22 cellular contexts compared by ENCODE assay signal in the genomic region with DNA sequence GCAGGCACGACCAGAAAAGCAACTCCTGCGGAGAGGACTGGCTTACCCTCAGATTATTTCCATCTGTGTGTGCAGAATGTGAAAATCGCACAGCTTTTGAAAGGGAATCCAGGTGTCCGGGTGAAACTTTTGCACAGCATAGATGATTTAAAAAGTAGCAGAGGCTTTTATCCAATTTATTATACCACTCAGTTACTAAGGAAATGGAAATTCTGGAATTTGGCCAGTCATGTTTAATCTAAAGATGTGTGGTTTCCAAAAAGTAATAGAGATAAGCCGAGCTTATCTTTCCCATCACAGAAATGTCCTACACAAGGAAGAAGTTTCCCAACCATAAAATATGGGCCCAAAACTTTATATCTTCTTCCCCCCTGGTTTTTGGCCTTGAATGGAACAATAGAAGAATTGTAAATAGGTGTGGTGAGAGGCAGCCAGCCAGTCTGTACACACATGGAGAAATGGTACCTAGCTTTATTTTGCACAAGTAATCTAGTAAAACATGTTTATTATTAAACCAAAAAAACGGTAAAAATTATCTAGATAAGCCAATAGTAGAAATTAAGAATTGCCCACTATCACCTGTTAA. TPM values are rescaled to one million over a fixed set of nuclear protein-coding genes. Genes with fewer than 3 reads are reported as not detected.
DNase-seq lines count a peak whose midpoint lies in the region; ATAC-seq and TF ChIP-seq lines count a peak whose summit lies in the region.
"Had no signal": no experiment of that assay in that cellular context is flagged by ENCODE, and none has a peak within 500 bp of the region (broad histone marks: within the 10 kb centered on the region; RNA-seq: fewer than 3 reads in every experiment).

No MANE protein-coding gene starts in this region.

- no peak overlapping the region for H3K27ac Mint-ChIP-seq in activated T-cell treated with anti-CD3 and anti-CD28 coated beads, Interleukin-2, amount 50 U/mL, for 24 hours
- H3K27ac Mint-ChIP-seq: B cell; CD14-positive monocyte; CD4-positive, alpha-beta T cell; CD8-positive, alpha-beta memory T cell; GM23338; H9 had no signal

- TF ChIP-seq CTCF in C4-2B (conservative IDR thresholded peaks at IDR 0.05): no peak
- no peak for TF ChIP-seq CTCF in fibroblast of the aortic adventitia (IDR thresholded peaks at IDR 0.05; ENCODE audit: insufficient read depth, low read length)
- no peak for TF ChIP-seq CTCF in mucosa of descending colon (IDR thresholded peaks at IDR 0.05)

- H3K4me3 ChIP-seq in fibroblast of the aortic adventitia (ENCODE audit: low read depth, low read length): no peak overlapping the region
- H3K4me3 ChIP-seq in mucosa of descending colon: no peak overlapping the region
- H3K4me3 ChIP-seq: BLaER1, GM23338 had no signal

- H3K36me3 ChIP-seq in mucosa of descending colon (ENCODE audit: low read depth): no peaks in the 10 kb centered on the region
- H3K36me3 ChIP-seq: BLaER1 had no signal

- H3K9me3 Mint-ChIP-seq in activated T-cell treated with anti-CD3 and anti-CD28 coated beads, Interleukin-2, amount 50 U/mL, for 24 hours: no peaks in the 10 kb centered on the region
- H3K9me3 Mint-ChIP-seq: CD14-positive monocyte; CD4-positive, alpha-beta T cell; GM23338; H9 had no signal

- intact Hi-C loops in mucosa of descending colon (cut with DNase I, micrococcal nuclease): no loop called here

- no peak overlapping the region for H3K4me3 Mint-ChIP-seq in activated T-cell treated with anti-CD3 and anti-CD28 coated beads, Interleukin-2, amount 50 U/mL, for 24 hours
- H3K4me3 Mint-ChIP-seq: B cell; CD14-positive monocyte; CD4-positive, alpha-beta T cell; CD8-positive, alpha-beta memory T cell; GM23338; H9 had no signal

- H3K4me1 Mint-ChIP-seq in activated T-cell treated with anti-CD3 and anti-CD28 coated beads, Interleukin-2, amount 50 U/mL, for 24 hours (ENCODE audit: low read depth): no peaks in the 10 kb centered on the region
- H3K4me1 Mint-ChIP-seq: B cell; CD14-positive monocyte; CD8-positive, alpha-beta memory T cell; GM23338 had no signal

- no peaks in the 10 kb centered on the region for H3K4me1 ChIP-seq in mucosa of descending colon (ENCODE audit: low read depth)

- no peaks in the 10 kb centered on the region for H3K36me3 Mint-ChIP-seq in activated T-cell treated with anti-CD3 and anti-CD28 coated beads, Interleukin-2, amount 50 U/mL, for 24 hours (ENCODE audit: low read depth)
- H3K36me3 Mint-ChIP-seq: CD14-positive monocyte; CD8-positive, alpha-beta memory T cell had no signal

- H3K27ac ChIP-seq in C4-2B: peak overlapping the region; percentile 53; the same call in 1 of the 2 replicates
- H3K27ac ChIP-seq: 22Rv1, BLaER1 had no signal

- H3K27me3 Mint-ChIP-seq in activated T-cell treated with anti-CD3 and anti-CD28 coated beads, Interleukin-2, amount 50 U/mL, for 24 hours: peaks cover 24% of the 10 kb centered on the region

- no peak; the same call in 2 of the 3 replicates for ATAC-seq in SK-N-SH treated with all-trans-retinoic acid at 6 μM for 48 hours
- peak; percentile 64 for ATAC-seq in mucosa of descending colon
- ATAC-seq in HG02981 (IDR thresholded peaks at IDR 0.05; ENCODE audit: unreplicated experiment): no peak
- ATAC-seq: GM23338, HCT116 had no signal

- no peaks in the 10 kb centered on the region for H3K9me3 ChIP-seq in mucosa of descending colon
- H3K9me3 ChIP-seq: BLaER1 had no signal

- DNase-seq in fibroblast of the aortic adventitia (ENCODE audit: low read depth) (peak; percentile 9), mucosa of descending colon (no peak), ecto neural progenitor cell (ENCODE audit: low spot score) (no peak), NCI-H1436 (lab: John Stamatoyannopoulos, UW) (no peak)
- no peak for DNase-seq in activated T-cell treated with anti-CD3 and anti-CD28 coated beads, Interleukin-2, amount 50 U/mL, for 24 hours
- DNase-seq: CD4-positive, alpha-beta T cell; CD8-positive, alpha-beta memory T cell; DMS 273 treated with DMSO at 0.1 percent for 48 hours; DMS79; EL; GDM1; H9 had no signal

TF ChIP-seq in SK-N-SH treated with all-trans-retinoic acid at 6 μM for 48 hours, 23 proteins besides CTCF, POLR2A, EP300 and RAD21:
- TF ChIP-seq ISL1 (CRISPR knock-in tag; IDR thresholded peaks at IDR 0.05) (peak; percentile 92), SNAI2 (CRISPR knock-in tag; IDR thresholded peaks at IDR 0.05) (no peak), TCF4 (CRISPR knock-in tag; IDR thresholded peaks at IDR 0.05; ENCODE audit: borderline replicate concordance) (peak; percentile 15; the same call in 1 of the 2 replicates), TOX (CRISPR knock-in tag; IDR thresholded peaks at IDR 0.05; ENCODE audit: borderline replicate concordance) (no peak), ARNTL (CRISPR knock-in tag; IDR thresholded peaks at IDR 0.05; ENCODE audit: borderline replicate concordance, low read depth) (no peak), ZFP3 (CRISPR knock-in tag; IDR thresholded peaks at IDR 0.05) (no peak), BACH2 (CRISPR knock-in tag; IDR thresholded peaks at IDR 0.05; ENCODE audit: borderline replicate concordance) (no peak)
- TF ChIP-seq, protein P1, sequence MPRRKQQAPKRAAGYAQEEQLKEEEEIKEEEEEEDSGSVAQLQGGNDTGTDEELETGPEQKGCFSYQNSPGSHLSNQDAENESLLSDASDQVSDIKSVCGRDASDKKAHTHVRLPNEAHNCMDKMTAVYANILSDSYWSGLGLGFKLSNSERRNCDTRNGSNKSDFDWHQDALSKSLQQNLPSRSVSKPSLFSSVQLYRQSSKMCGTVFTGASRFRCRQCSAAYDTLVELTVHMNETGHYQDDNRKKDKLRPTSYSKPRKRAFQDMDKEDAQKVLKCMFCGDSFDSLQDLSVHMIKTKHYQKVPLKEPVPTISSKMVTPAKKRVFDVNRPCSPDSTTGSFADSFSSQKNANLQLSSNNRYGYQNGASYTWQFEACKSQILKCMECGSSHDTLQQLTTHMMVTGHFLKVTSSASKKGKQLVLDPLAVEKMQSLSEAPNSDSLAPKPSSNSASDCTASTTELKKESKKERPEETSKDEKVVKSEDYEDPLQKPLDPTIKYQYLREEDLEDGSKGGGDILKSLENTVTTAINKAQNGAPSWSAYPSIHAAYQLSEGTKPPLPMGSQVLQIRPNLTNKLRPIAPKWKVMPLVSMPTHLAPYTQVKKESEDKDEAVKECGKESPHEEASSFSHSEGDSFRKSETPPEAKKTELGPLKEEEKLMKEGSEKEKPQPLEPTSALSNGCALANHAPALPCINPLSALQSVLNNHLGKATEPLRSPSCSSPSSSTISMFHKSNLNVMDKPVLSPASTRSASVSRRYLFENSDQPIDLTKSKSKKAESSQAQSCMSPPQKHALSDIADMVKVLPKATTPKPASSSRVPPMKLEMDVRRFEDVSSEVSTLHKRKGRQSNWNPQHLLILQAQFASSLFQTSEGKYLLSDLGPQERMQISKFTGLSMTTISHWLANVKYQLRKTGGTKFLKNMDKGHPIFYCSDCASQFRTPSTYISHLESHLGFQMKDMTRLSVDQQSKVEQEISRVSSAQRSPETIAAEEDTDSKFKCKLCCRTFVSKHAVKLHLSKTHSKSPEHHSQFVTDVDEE (CRISPR knock-in tag; IDR thresholded peaks at IDR 0.05): no peak
- TF ChIP-seq, protein P2, sequence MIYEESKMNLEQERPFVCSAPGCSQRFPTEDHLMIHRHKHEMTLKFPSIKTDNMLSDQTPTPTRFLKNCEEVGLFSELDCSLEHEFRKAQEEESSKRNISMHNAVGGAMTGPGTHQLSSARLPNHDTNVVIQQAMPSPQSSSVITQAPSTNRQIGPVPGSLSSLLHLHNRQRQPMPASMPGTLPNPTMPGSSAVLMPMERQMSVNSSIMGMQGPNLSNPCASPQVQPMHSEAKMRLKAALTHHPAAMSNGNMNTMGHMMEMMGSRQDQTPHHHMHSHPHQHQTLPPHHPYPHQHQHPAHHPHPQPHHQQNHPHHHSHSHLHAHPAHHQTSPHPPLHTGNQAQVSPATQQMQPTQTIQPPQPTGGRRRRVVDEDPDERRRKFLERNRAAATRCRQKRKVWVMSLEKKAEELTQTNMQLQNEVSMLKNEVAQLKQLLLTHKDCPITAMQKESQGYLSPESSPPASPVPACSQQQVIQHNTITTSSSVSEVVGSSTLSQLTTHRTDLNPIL (CRISPR knock-in tag; IDR thresholded peaks at IDR 0.05; ENCODE audit: low read depth): no peak

RNA-seq across cellular contexts. Expression of a gene that starts 19.3 kb away (rescaled TPM):
- total RNA-seq in fibroblast of the aortic adventitia (ENCODE audit: low replicate concordance): not detected in 2 replicates
- total RNA-seq in mucosa of descending colon: not detected
- total RNA-seq: B cell; CD4-positive, alpha-beta T cell; CD8-positive, alpha-beta memory T cell; GM23338; H4; H9 had no signal
